ENCODE assay signal across 10 cellular contexts in the genomic region with DNA sequence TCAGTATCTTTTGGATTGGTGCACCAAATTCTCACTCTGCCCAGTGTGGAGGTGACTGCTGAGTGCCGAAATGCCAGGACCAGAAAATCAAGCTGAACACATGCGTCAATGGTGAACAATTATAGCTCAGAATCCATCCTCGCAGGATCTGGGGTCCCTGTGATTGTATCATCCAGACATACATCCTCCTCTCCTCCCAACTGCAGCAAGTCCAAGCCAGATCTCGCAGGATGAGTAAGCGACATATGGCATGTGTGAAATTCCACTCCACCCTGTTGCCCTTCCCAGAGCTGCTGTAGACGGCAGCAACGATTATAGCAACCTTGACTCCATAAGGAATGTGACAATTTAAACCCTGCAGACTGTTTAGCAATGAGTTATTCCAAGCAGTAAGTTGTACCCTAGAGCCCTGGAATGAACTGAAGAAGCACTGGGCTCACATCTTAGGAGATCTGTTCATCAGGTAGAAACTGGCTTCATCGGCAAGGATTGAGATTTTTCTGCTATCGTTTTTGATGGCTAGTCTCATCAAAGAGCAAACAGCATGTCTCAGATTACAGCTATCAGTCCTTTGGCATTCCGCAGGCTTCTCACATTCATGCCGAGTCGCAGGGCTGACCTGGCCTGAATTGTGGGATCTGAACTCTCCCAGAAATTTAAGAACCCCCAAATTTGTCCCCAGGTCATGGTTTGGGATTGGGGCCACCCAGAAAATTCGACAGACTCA. TPM values are rescaled to one million over a fixed set of nuclear protein-coding genes. Genes with fewer than 3 reads are reported as not detected.
DNase-seq lines count a peak whose midpoint lies in the region; ATAC-seq and TF ChIP-seq lines count a peak whose summit lies in the region.
"Had no signal": no experiment of that assay in that cellular context is flagged by ENCODE, and none has a peak within 500 bp of the region (broad histone marks: within the 10 kb centered on the region; RNA-seq: fewer than 3 reads in every experiment).

No MANE protein-coding gene starts in this region.

- H3K27me3 ChIP-seq in left ventricle myocardium inferior (ENCODE audit: low read depth): no peaks in the 10 kb centered on the region
- no peaks in the 10 kb centered on the region for H3K27me3 ChIP-seq in tibial artery
- H3K27me3 ChIP-seq in ascending aorta: no peaks in the 10 kb centered on the region

- no peak for ATAC-seq in GM19324 (IDR thresholded peaks at IDR 0.05; ENCODE audit: low FRiP score, unreplicated experiment)
- no peak for ATAC-seq in GM19397 (IDR thresholded peaks at IDR 0.05; ENCODE audit: unreplicated experiment)

- DNase-seq in DMS53 (lab: John Stamatoyannopoulos, UW) (peak; percentile 5), DMS53 treated with DMSO at 0.1 percent for 48 hours (lab: John Stamatoyannopoulos, UW; ENCODE audit: unreplicated experiment) (no peak), T1000 (lab: John Stamatoyannopoulos, UW) (peak; percentile 2), left ventricle myocardium inferior (peak; percentile 76), tibial artery (no peak), ascending aorta (ENCODE audit: low spot score in 2 of 2) (no peak)
- DNase-seq: activated CD4-positive, alpha-beta T cell treated with anti-CD3 and anti-CD28 coated beads, Interleukin-2, amount 10 ng/mL, durations not matched to agents 7 days and 5 days had no signal

- peak overlapping the region; percentile 40 for H3K4me3 ChIP-seq in left ventricle myocardium inferior
- H3K4me3 ChIP-seq in tibial artery: peak overlapping the region in 1 of 2 donors; percentile 15
- no peak overlapping the region for H3K4me3 ChIP-seq in ascending aorta

- H3K36me3 ChIP-seq in left ventricle myocardium inferior (no peaks in the 10 kb centered on the region), tibial artery (no peaks in the 10 kb centered on the region), ascending aorta (no peaks in the 10 kb centered on the region)

- H3K4me1 ChIP-seq in left ventricle myocardium inferior (peaks cover 37% of the 10 kb centered on the region), tibial artery (peaks cover 0 to 15% (median 2%) of the 10 kb centered on the region in 4 donors), ascending aorta (peaks cover 0 to 2% of the 10 kb centered on the region in 2 donors)

- H3K27ac ChIP-seq in left ventricle myocardium inferior (replicated peaks): peak overlapping the region; percentile 90
- peak overlapping the region; percentile 29 to 61 for H3K27ac ChIP-seq in tibial artery
- H3K27ac ChIP-seq in ascending aorta: peak overlapping the region in 1 of 2 donors; percentile 23
- H3K27ac ChIP-seq: 22Rv1 had no signal

- H3K9me3 ChIP-seq in left ventricle myocardium inferior (replicated peaks) (peaks cover 7% of the 10 kb centered on the region), tibial artery (no peaks in the 10 kb centered on the region), ascending aorta (no peaks in the 10 kb centered on the region)

- no peak for TF ChIP-seq CTCF in left ventricle myocardium inferior (IDR thresholded peaks at IDR 0.05; ENCODE audit: borderline replicate concordance)
- no peak for TF ChIP-seq CTCF in tibial artery (IDR thresholded peaks at IDR 0.05)
- TF ChIP-seq CTCF in ascending aorta (IDR thresholded peaks at IDR 0.05): no peak

- intact Hi-C loops in left ventricle myocardium inferior (cut with micrococcal nuclease): no loop called here
- intact Hi-C loops in tibial artery (cut with DNase I; ENCODE audit: low total_unique reads): no loop called here
- intact Hi-C loops in ascending aorta (cut with DNase I): no loop called here

RNA-seq across cellular contexts. Expression of a gene that starts 35.5 kb away (rescaled TPM):
- total RNA-seq in left ventricle myocardium inferior: 1,282 TPM
- total RNA-seq in ascending aorta: 246 TPM
- total RNA-seq: activated CD4-positive, alpha-beta T cell treated with anti-CD3 and anti-CD28 coated beads, Interleukin-2, amount 10 ng/mL, durations not matched to agents 7 days and 5 days had no signal

Comparison
In these comparisons a context has a peak if more than half of its experiments do, and no peak if none do; other contexts are left out.
1. DNase-seq: peak in DMS53 (single experiment), T1000 (single experiment) and left ventricle myocardium inferior (single experiment); none in DMS53 treated with DMSO at 0.1 percent for 48 hours (single experiment), tibial artery (0 of 2) and ascending aorta (0 of 2).